1 cellular context compared by ENCODE assay signal in the genomic region with DNA sequence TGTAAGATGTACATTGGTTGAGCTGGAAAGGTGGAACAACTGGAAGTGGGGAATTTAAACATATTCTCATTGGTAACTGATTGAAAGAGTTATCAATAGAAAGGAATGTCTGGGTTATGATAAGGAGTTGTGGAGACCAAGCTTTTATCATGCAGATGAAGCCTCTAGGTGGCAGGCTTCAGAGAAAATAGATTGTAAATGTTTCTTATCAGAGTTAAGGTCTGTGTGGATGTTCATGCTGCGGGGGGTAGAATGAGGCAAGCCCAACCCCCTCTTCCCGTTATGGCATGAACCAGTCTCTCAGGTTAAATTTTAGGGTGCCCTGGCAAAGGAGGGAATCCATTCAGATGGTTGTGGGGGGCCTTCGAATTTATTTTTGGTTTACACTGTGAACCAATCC.
TF ChIP-seq lines count a peak whose summit lies in the region.

No MANE protein-coding gene starts in this region.

TF ChIP-seq in H1, 55 proteins besides CTCF, POLR2A, EP300 and RAD21:
- TF ChIP-seq GABPA (IDR thresholded peaks at IDR 0.05; ENCODE audit: borderline replicate concordance, insufficient read depth, low read length) (no peak), JUND (IDR thresholded peaks at IDR 0.05; ENCODE audit: low read length) (no peak), TAF1 (IDR thresholded peaks at IDR 0.05; ENCODE audit: low read depth, low read length) (no peak), HDAC6 (IDR thresholded peaks at IDR 0.05; ENCODE audit: low read depth, low read length) (no peak), POLR2AphosphoS5 (IDR thresholded peaks at IDR 0.05; ENCODE audit: low read depth, low read length) (no peak), CREB1 (IDR thresholded peaks at IDR 0.05) (no peak), RFX5 (IDR thresholded peaks at IDR 0.05; ENCODE audit: borderline replicate concordance, low read depth, low read length) (no peak), NANOG (IDR thresholded peaks at IDR 0.05; ENCODE audit: insufficient read depth, low read depth, low read length, poor library complexity, severe bottlenecking) (no peak), KDM5A (IDR thresholded peaks at IDR 0.05; ENCODE audit: low read length) (no peak), CHD1 (IDR thresholded peaks at IDR 0.05; ENCODE audit: low read depth, low read length) (no peak), BRCA1 (IDR thresholded peaks at IDR 0.05; ENCODE audit: low read depth, low read length) (no peak), HDAC2 (IDR thresholded peaks at IDR 0.05; ENCODE audit: borderline replicate concordance in 1 of 2, low read depth in 2 of 2, low read length in 2 of 2) (no peak)
